Comparison of ENCODE assay signal across 14 cellular contexts in genomic region chr12:30197392-30198047, GRCh38.
A peak's percentile ranks its signal among the peaks of the same experiment; 100 is the strongest.
DNase-seq lines count a peak whose midpoint lies in the region; ATAC-seq lines count a peak whose summit lies in the region.
"Had no signal": no experiment of that assay in that cellular context is flagged by ENCODE, and none has a peak within 500 bp of the region (broad histone marks: within the 10 kb centered on the region; RNA-seq: fewer than 3 reads in every experiment).

No MANE protein-coding gene starts in this region.

- peak; percentile 70 for ATAC-seq in HG02610 (IDR thresholded peaks at IDR 0.05; ENCODE audit: unreplicated experiment)
- ATAC-seq in aorta (ENCODE audit: low FRiP score) = no peak
- ATAC-seq in HG02642 (IDR thresholded peaks at IDR 0.05; ENCODE audit: poor library complexity, unreplicated experiment) = no peak
- ATAC-seq: natural killer cell treated with Interleukin-12 subunit alpha and Interleukin-12 subunit beta and Interleukin-15 and Interleukin-18, amount 100 ng/mL, for 72 hours had no signal

- H3K27ac ChIP-seq in aorta (ENCODE audit: low read depth in 1 of 2, low read length in 2 of 2) = no peak overlapping the region
- H3K27ac ChIP-seq: esophagus squamous epithelium, HL-60, vagina had no signal

- H3K36me3 ChIP-seq in aorta (ENCODE audit: control insufficient read depth in 1 of 2, insufficient read depth in 2 of 2, low read length in 1 of 2) = no peaks in the 10 kb centered on the region
- H3K36me3 ChIP-seq: esophagus squamous epithelium, vagina had no signal

- no peak overlapping the region for H3K4me3 ChIP-seq in aorta (ENCODE audit: low read length in 2 of 2)
- H3K4me3 ChIP-seq: esophagus squamous epithelium, vagina had no signal

- H3K9me3 ChIP-seq in aorta (ENCODE audit: control insufficient read depth, low read length) = no peaks in the 10 kb centered on the region
- H3K9me3 ChIP-seq: esophagus squamous epithelium, vagina had no signal

- H3K27me3 ChIP-seq in aorta (ENCODE audit: control insufficient read depth in 1 of 2, insufficient read depth in 2 of 2, low read length in 1 of 2) = no peaks in the 10 kb centered on the region
- H3K27me3 ChIP-seq: vagina had no signal

- WGBS in aorta, 2 donors = 83 to 87% methylated on average over 6 of the region's 6 CpGs

- peak; percentile 2 for DNase-seq in EH (ENCODE audit: low read depth)
- peak; percentile 26 for DNase-seq in amniotic stem cell (lab: John Stamatoyannopoulos, UW)
- DNase-seq in islet precursor cell = peak; percentile 65
- DNase-seq in NCI-H1417 treated with DMSO at 0.1 percent for 48 hours (lab: John Stamatoyannopoulos, UW) = no peak
- no peak for DNase-seq in aorta
- DNase-seq in NCI-H69 (lab: John Stamatoyannopoulos, UW) = no peak
- DNase-seq: esophagus squamous epithelium, NCI-H1048, SW 1271 had no signal

- intact Hi-C loops in aorta (cut with DNase I) = no loop called here

- H3K4me1 ChIP-seq in aorta (ENCODE audit: control insufficient read depth in 1 of 2, insufficient read depth in 2 of 2, low read length in 2 of 2) = no peaks in the 10 kb centered on the region

Comparison
In these comparisons a context has a peak if more than half of its experiments do, and no peak if none do; other contexts are left out.
1. DNase-seq: peak in EH (single experiment), amniotic stem cell (single experiment) and islet precursor cell (single experiment); none in NCI-H1417 treated with DMSO at 0.1 percent for 48 hours (single experiment), aorta (0 of 2) and NCI-H69 (single experiment).